ENCODE assay signal across 29 cellular contexts in the genomic region with DNA sequence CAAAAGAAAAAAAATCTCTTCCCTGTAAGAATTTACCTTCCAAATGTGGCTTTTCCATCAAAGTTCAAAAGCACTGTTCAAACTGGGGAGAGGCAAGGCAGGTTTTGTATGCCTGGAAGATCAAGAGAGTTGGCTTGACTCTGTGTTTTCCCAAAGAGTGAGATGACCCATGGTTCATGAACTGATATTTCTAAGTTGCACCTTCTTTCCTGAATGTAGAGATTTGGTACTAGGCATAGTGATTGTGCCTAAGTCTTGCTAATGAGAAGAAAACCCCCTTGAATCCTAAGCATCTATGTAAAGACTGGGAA. TPM values are rescaled to one million over a fixed set of nuclear protein-coding genes. Genes with fewer than 3 reads are reported as not detected.
"Had no signal": no experiment of that assay in that cellular context is flagged by ENCODE, and none has a peak within 500 bp of the region (broad histone marks: within the 10 kb centered on the region; RNA-seq: fewer than 3 reads in every experiment).

No MANE protein-coding gene starts in this region.

- H3K4me1 ChIP-seq: testis, tibial artery, transverse colon, upper lobe of right lung, uterus, vagina had no signal

- H3K36me3 ChIP-seq: stomach, suprapubic skin, thoracic aorta, thyroid gland, tibial artery, tibial nerve, transverse colon, upper lobe of left lung, upper lobe of right lung, uterus, vagina had no signal

- H3K4me3 ChIP-seq: stomach, suprapubic skin, testis, thoracic aorta, thyroid gland, tibial artery, tibial nerve, transverse colon, upper lobe of left lung, upper lobe of right lung, uterus, vagina had no signal

- DNase-seq: stimulated activated CD4-positive, alpha-beta T cell treated with anti-CD3 and anti-CD28 coated beads, Interleukin-2, amount 100 ng/mL, for 48 hours; stimulated activated CD4-positive, alpha-beta T cell treated with anti-CD3 and anti-CD28 coated beads, Interleukin-4, amount 100 ng/mL, for 1 hour; stimulated activated CD4-positive, alpha-beta T cell treated with anti-CD3 and anti-CD28 coated beads, Interleukin-4, amount 100 ng/mL, for 24 hours; stimulated activated CD4-positive, alpha-beta T cell treated with anti-CD3 and anti-CD28 coated beads, Interleukin-4, amount 100 ng/mL, for 4 hours; stimulated activated CD8-positive, alpha-beta memory T cell treated with anti-CD3 and anti-CD28 coated beads, Interleukin-4, amount 100 ng/mL, for 48 hours; stimulated activated naive B cell treated with anti-CD40 and anti-IgM and Interleukin-4, amounts not matched to agents 10 μg/mL and 1 μg/mL and 100 μg/mL, for 72 hours; stimulated activated naive CD4-positive, alpha-beta T cell; stimulated activated naive CD4-positive, alpha-beta T cell treated with Interleukin-2 at 50 U/mL for 16 hours; stimulated activated naive CD8-positive, alpha-beta T cell treated with anti-CD3 and anti-CD28 coated beads, Interleukin-15, amount 100 ng/mL, for 72 hours; stimulated activated naive CD8-positive, alpha-beta T cell treated with anti-CD3 and anti-CD28 coated beads, Interleukin-15, Interleukin-2, amounts not matched to agents 100 U/mL and 50 U/mL, for 24 hours; stomach; substantia nigra; testis; thyroid gland; tibial artery; transverse colon; trophoblast cell; upper lobe of left lung; upper lobe of right lung; uterus had no signal

- H3K9me3 ChIP-seq: stomach, suprapubic skin, testis, thoracic aorta, thyroid gland, tibial artery, tibial nerve, transverse colon, upper lobe of left lung, upper lobe of right lung, uterus, vagina had no signal

- ATAC-seq: stimulated activated effector memory CD8-positive, alpha-beta T cell treated with anti-CD3 and anti-CD28 coated beads, Interleukin-12 subunit alpha, Interleukin-12 subunit beta, amount 100 ng/mL, for 72 hours; stimulated activated memory B cell treated with anti-CD40 and anti-IgM and Interleukin-4, amounts not matched to agents 10 μg/mL and 1 μg/mL and 100 μg/mL, for 72 hours; stimulated activated naive B cell treated with anti-CD40 and anti-IgM and Interleukin-4, amounts not matched to agents 10 μg/mL and 1 μg/mL and 100 μg/mL, for 72 hours; stimulated activated naive CD8-positive, alpha-beta T cell treated with anti-CD3 and anti-CD28 coated beads, Interleukin-15, amount 100 ng/mL, for 72 hours; stimulated activated naive CD8-positive, alpha-beta T cell treated with anti-CD3 and anti-CD28 coated beads, Interleukin-15, Interleukin-2, amounts not matched to agents 100 U/mL and 50 U/mL, for 24 hours had no signal

- FAIRE-seq: urothelium cell line had no signal

- H3K27me3 ChIP-seq: stomach, testis, thyroid gland, tibial nerve, upper lobe of left lung, upper lobe of right lung, uterus, vagina had no signal

- H3K27ac ChIP-seq: stomach, suprapubic skin, testis, thoracic aorta, thyroid gland, tibial artery, tibial nerve, transverse colon, upper lobe of right lung, uterus, vagina had no signal

RNA-seq across cellular contexts. Expression of gene NTSR2, which starts 53.0 kb away (rescaled TPM):
- total RNA-seq: stomach, suprapubic skin, thoracic aorta, thyroid gland, transverse colon, upper lobe of left lung, upper lobe of right lung, ureter, urinary bladder, uterus, vagina had no signal
- polyA plus RNA-seq: stomach had no signal
